In genomic region chr17:64015447-64015846, GRCh38 we compare ENCODE assay signal across 15 cellular contexts. TPM values are rescaled to one million over a fixed set of nuclear protein-coding genes. Genes with fewer than 3 reads are reported as not detected.
A peak's percentile ranks its signal among the peaks of the same experiment; 100 is the strongest.
DNase-seq lines count a peak whose midpoint lies in the region; ATAC-seq, FAIRE-seq and TF ChIP-seq lines count a peak whose summit lies in the region.
"Had no signal": no experiment of that assay in that cellular context is flagged by ENCODE, and none has a peak within 500 bp of the region (broad histone marks: within the 10 kb centered on the region; RNA-seq: fewer than 3 reads in every experiment).

No MANE protein-coding gene starts in this region.

- no peak overlapping the region for H4K8ac ChIP-seq in neuronal stem cell (ENCODE audit: low read depth, low read length)

- H3K27ac Mint-ChIP-seq in activated CD4-positive, alpha-beta T cell treated with anti-CD3 and anti-CD28 coated beads, Interleukin-2, amount 10 ng/mL, durations not matched to agents 24 days and 14 days = peak overlapping the region; percentile 88
- peak overlapping the region; percentile 99 for H3K27ac Mint-ChIP-seq in stimulated activated effector memory CD8-positive, alpha-beta T cell treated with anti-CD3 and anti-CD28 coated beads, Interleukin-12 subunit alpha, Interleukin-12 subunit beta, amount 100 ng/mL, for 72 hours

- no peak overlapping the region for H4K91ac ChIP-seq in neuronal stem cell (ENCODE audit: low read depth, low read length, poor library complexity)

- no peak overlapping the region for H3K9ac ChIP-seq in MM.1S (ENCODE audit: low read length)
- no peak overlapping the region for H3K9ac ChIP-seq in GM12878 (ENCODE audit: control insufficient read depth, insufficient read depth, low read length)
- no peak overlapping the region for H3K9ac ChIP-seq in neuronal stem cell (ENCODE audit: low read depth, low read length, poor library complexity)

- H3K9me3 ChIP-seq in MM.1S (replicated peaks; ENCODE audit: insufficient read depth, low read length) (no peaks in the 10 kb centered on the region), GM12878 (replicated peaks; ENCODE audit: control insufficient read depth, insufficient read depth, low read length) (no peaks in the 10 kb centered on the region), neuronal stem cell (replicated peaks in 1 of 2; ENCODE audit: control insufficient read depth in 2 of 2, insufficient read depth in 1 of 2, low read depth in 1 of 2, low read length in 2 of 2) (no peaks in the 10 kb centered on the region)
- H3K9me3 ChIP-seq: adrenal gland had no signal

- POLR2A ChIA-PET in GM12878 (lab: Charles Lee) = no interaction called here

- no peak overlapping the region for H3K14ac ChIP-seq in neuronal stem cell (ENCODE audit: low read length)

- peaks cover 17% of the 10 kb centered on the region for H3K36me3 Mint-ChIP-seq in activated CD4-positive, alpha-beta T cell treated with anti-CD3 and anti-CD28 coated beads, Interleukin-2, amount 10 ng/mL, durations not matched to agents 24 days and 14 days (ENCODE audit: low read depth)
- H3K36me3 Mint-ChIP-seq in stimulated activated effector memory CD8-positive, alpha-beta T cell treated with anti-CD3 and anti-CD28 coated beads, Interleukin-12 subunit alpha, Interleukin-12 subunit beta, amount 100 ng/mL, for 72 hours = peaks cover 30% of the 10 kb centered on the region

- no peak for TF ChIP-seq RAD21 in GM12878 (IDR thresholded peaks at IDR 0.05; ENCODE audit: insufficient read depth, low read depth, low read length)

- no peak overlapping the region for H2BK12ac ChIP-seq in neuronal stem cell (ENCODE audit: low read length)

- H3K4me2 ChIP-seq in MM.1S (ENCODE audit: low read depth, low read length) = peak overlapping the region; percentile 61
- peak overlapping the region; percentile 49 for H3K4me2 ChIP-seq in GM12878 (ENCODE audit: control insufficient read depth, insufficient read depth)
- H3K4me2 ChIP-seq in neuronal stem cell (ENCODE audit: insufficient read depth, low read length, poor library complexity, severe bottlenecking) = no peak overlapping the region

- WGBS in GM12878 (ENCODE audit: insufficient coverage, insufficient replicate concordance, low lambda C conversion rate, missing lambda C conversion rate) = 94% methylated on average over 6 of the region's 6 CpGs
- WGBS in neuronal stem cell (ENCODE audit: extremely low coverage in 2 of 2, insufficient read length in 2 of 2, insufficient replicate concordance in 1 of 2), 2 donors = no CpG with 5 or more reads among the region's 6 CpGs

- H3K4me3 Mint-ChIP-seq in activated CD4-positive, alpha-beta T cell treated with anti-CD3 and anti-CD28 coated beads, Interleukin-2, amount 10 ng/mL, durations not matched to agents 24 days and 14 days = peak overlapping the region; percentile 79
- H3K4me3 Mint-ChIP-seq in stimulated activated effector memory CD8-positive, alpha-beta T cell treated with anti-CD3 and anti-CD28 coated beads, Interleukin-12 subunit alpha, Interleukin-12 subunit beta, amount 100 ng/mL, for 72 hours = peak overlapping the region; percentile 90

- ATAC-seq in GM12878 (no peak), HG03045 (IDR thresholded peaks at IDR 0.05; ENCODE audit: unreplicated experiment) (no peak)
- no peak for ATAC-seq in stimulated activated effector memory CD8-positive, alpha-beta T cell treated with anti-CD3 and anti-CD28 coated beads, Interleukin-12 subunit alpha, Interleukin-12 subunit beta, amount 100 ng/mL, for 72 hours

- no peak overlapping the region for H3K18ac ChIP-seq in neuronal stem cell (ENCODE audit: low read length)

- H3K27me3 ChIP-seq in MM.1S (replicated peaks; ENCODE audit: insufficient read depth, low read length) (no peaks in the 10 kb centered on the region), GM12878 (replicated peaks in 1 of 2; ENCODE audit: control insufficient read depth in 2 of 2, insufficient read depth in 2 of 2, low read length in 1 of 2) (no peaks in the 10 kb centered on the region), neuronal stem cell (ENCODE audit: control insufficient read depth in 3 of 3, insufficient read depth in 3 of 3, low read depth in 1 of 3, low read length in 3 of 3) (peaks cover 0 to 7% (median 0%) of the 10 kb centered on the region in 3 experiments)
- H3K27me3 ChIP-seq: adrenal gland had no signal

- peaks cover 41% of the 10 kb centered on the region for H3K4me1 Mint-ChIP-seq in activated CD4-positive, alpha-beta T cell treated with anti-CD3 and anti-CD28 coated beads, Interleukin-2, amount 10 ng/mL, durations not matched to agents 24 days and 14 days
- H3K4me1 Mint-ChIP-seq in stimulated activated effector memory CD8-positive, alpha-beta T cell treated with anti-CD3 and anti-CD28 coated beads, Interleukin-12 subunit alpha, Interleukin-12 subunit beta, amount 100 ng/mL, for 72 hours = peaks cover 39% of the 10 kb centered on the region

- SMC1A ChIA-PET in GM12878 (lab: Charles Lee; ENCODE audit: uncharacterized antibody, unreplicated experiment) = no interaction called here

- H2AFZ ChIP-seq in MM.1S (ENCODE audit: low read length) = no peak overlapping the region
- no peak overlapping the region for H2AFZ ChIP-seq in GM12878 (ENCODE audit: control insufficient read depth, low read depth, low read length)
- no peak overlapping the region for H2AFZ ChIP-seq in neuronal stem cell (ENCODE audit: low read length)

- H3K79me2 ChIP-seq in MM.1S (ENCODE audit: low read length) = peaks cover 81% of the 10 kb centered on the region
- peaks cover 66% of the 10 kb centered on the region for H3K79me2 ChIP-seq in GM12878 (ENCODE audit: control insufficient read depth, insufficient read depth, low read length)

- in situ Hi-C loops in GM12878 (cut with MboI) = no loop called here

- no peak overlapping the region for H2BK15ac ChIP-seq in neuronal stem cell (ENCODE audit: low read length)

- TF ChIP-seq CTCF in MM.1S (IDR thresholded peaks at IDR 0.05; ENCODE audit: low read length) = no peak
- TF ChIP-seq CTCF in GM12878 (IDR thresholded peaks at IDR 0.05 in 2 of 3, conservative IDR thresholded peaks at IDR 0.05 in 1 of 3; ENCODE audit: control insufficient read depth in 2 of 3, extremely low read depth in 1 of 3, insufficient read depth in 1 of 3, low read depth in 3 of 3, low read length in 3 of 3) = no peak

- H2AK5ac ChIP-seq in neuronal stem cell (ENCODE audit: low read depth, low read length) = no peak overlapping the region

- H3K4ac ChIP-seq in neuronal stem cell (ENCODE audit: low read length) = no peak overlapping the region

- TF ChIP-seq EP300 in GM12878 (IDR thresholded peaks at IDR 0.05; ENCODE audit: borderline replicate concordance in 1 of 2, control insufficient read depth in 1 of 2, low read depth in 2 of 2, low read length in 2 of 2) = no peak

- H3K27ac ChIP-seq in MM.1S (ENCODE audit: low read length) = no peak overlapping the region; the same call in 1 of the 2 replicates
- peak overlapping the region; percentile 40 for H3K27ac ChIP-seq in GM12878 (ENCODE audit: control insufficient read depth, insufficient read depth)
- H3K27ac ChIP-seq in neuronal stem cell (replicated peaks; ENCODE audit: low read length) = no peak overlapping the region
- H3K27ac ChIP-seq: SK-N-MC had no signal

- intact Hi-C loops in activated CD4-positive, alpha-beta T cell treated with anti-CD3 and anti-CD28 coated beads, Interleukin-2, amount 10 ng/mL, durations not matched to agents 24 days and 14 days (cut with micrococcal nuclease) = no loop called here
- intact Hi-C loops in GM12878 (cut with micrococcal nuclease; ENCODE audit: unreplicated experiment) = loop anchor here (5.0 kb wide), 1 partner anchor 63 kb away; no protein-coding TSS in a partner anchor

- no peaks in the 10 kb centered on the region for H3K9me2 ChIP-seq in MM.1S (replicated peaks; ENCODE audit: insufficient read depth, low read length)

- FAIRE-seq in GM12878 (lab: Jason Lieb, UNC) = no peak
- FAIRE-seq: A204.1, colon had no signal

- BruUV-seq in GM12878 (replicated peaks; lab: Mats Ljungman, UMichigan) = no TSS peak

- CTCF ChIA-PET in GM12878 (lab: Yijun Ruan, JAX) = no interaction called here

- TF ChIP-seq POLR2A in GM12878 (IDR thresholded peaks at IDR 0.05; ENCODE audit: low read depth, low read length) = no peak

- H3K4me3 ChIP-seq in MM.1S (ENCODE audit: low read length) (no peak overlapping the region), GM12878 (peak overlapping the region; percentile 55), neuronal stem cell (ENCODE audit: low read length in 2 of 2) (no peak overlapping the region)
- H3K4me3 ChIP-seq: adrenal gland had no signal

- no peak overlapping the region for H3K23ac ChIP-seq in neuronal stem cell (ENCODE audit: low read depth, low read length, poor library complexity)

- H4K20me1 ChIP-seq in MM.1S (ENCODE audit: insufficient read depth, low read length) (no peaks in the 10 kb centered on the region), GM12878 (ENCODE audit: control insufficient read depth, insufficient read depth) (no peaks in the 10 kb centered on the region)

- DNase-seq in activated CD4-positive, alpha-beta T cell treated with anti-CD3 and anti-CD28 coated beads, Interleukin-2, amount 10 ng/mL, durations not matched to agents 24 days and 14 days = no peak
- DNase-seq in activated CD4-positive, alpha-beta T cell treated with anti-CD3 and anti-CD28 coated beads, Interleukin-2, amount 50 U/mL, for 1 hour = no peak
- no peak for DNase-seq in MM.1S
- no peak for DNase-seq in GM12878 (ENCODE audit: low read depth, low spot score)
- DNase-seq in stimulated activated effector memory CD8-positive, alpha-beta T cell treated with anti-CD3 and anti-CD28 coated beads, Interleukin-12 subunit alpha, Interleukin-12 subunit beta, amount 100 ng/mL, for 72 hours (ENCODE audit: low spot score in 2 of 2) = no peak
- DNase-seq in AG08396 (ENCODE audit: low spot score) = no peak
- no peak for DNase-seq in neuronal stem cell (ENCODE audit: low spot score)
- DNase-seq: Calu3, occipital lobe, substantia nigra had no signal

- H3K27me3 Mint-ChIP-seq in activated CD4-positive, alpha-beta T cell treated with anti-CD3 and anti-CD28 coated beads, Interleukin-2, amount 10 ng/mL, durations not matched to agents 24 days and 14 days = no peaks in the 10 kb centered on the region

- H3K79me1 ChIP-seq in neuronal stem cell (ENCODE audit: low read depth, low read length) = no peaks in the 10 kb centered on the region

- H3K36me3 ChIP-seq in MM.1S (replicated peaks; ENCODE audit: insufficient read depth, low read length) (no peaks in the 10 kb centered on the region), GM12878 (ENCODE audit: control insufficient read depth in 2 of 2, insufficient read depth in 2 of 2, low read length in 1 of 2) (no peaks in the 10 kb centered on the region), neuronal stem cell (replicated peaks in 1 of 2; ENCODE audit: control insufficient read depth in 2 of 2, insufficient read depth in 2 of 2, low read length in 2 of 2) (no peaks in the 10 kb centered on the region)
- H3K36me3 ChIP-seq: adrenal gland had no signal

- H3F3A ChIP-seq in MM.1S (ENCODE audit: insufficient read depth, low read length) = peaks cover 27% of the 10 kb centered on the region

- no peak overlapping the region for H2BK5ac ChIP-seq in neuronal stem cell (ENCODE audit: low read length)

- RAD21 ChIA-PET in GM12878 (lab: Charles Lee; ENCODE audit: unreplicated experiment) = no interaction called here

- H3K9me3 Mint-ChIP-seq in activated CD4-positive, alpha-beta T cell treated with anti-CD3 and anti-CD28 coated beads, Interleukin-2, amount 10 ng/mL, durations not matched to agents 24 days and 14 days = no peaks in the 10 kb centered on the region
- no peaks in the 10 kb centered on the region for H3K9me3 Mint-ChIP-seq in stimulated activated effector memory CD8-positive, alpha-beta T cell treated with anti-CD3 and anti-CD28 coated beads, Interleukin-12 subunit alpha, Interleukin-12 subunit beta, amount 100 ng/mL, for 72 hours

- no peak overlapping the region for H2BK120ac ChIP-seq in neuronal stem cell (ENCODE audit: low read depth, low read length)

- H3K4me1 ChIP-seq in MM.1S (ENCODE audit: low read length) = peaks cover 20% of the 10 kb centered on the region
- peaks cover 4% of the 10 kb centered on the region for H3K4me1 ChIP-seq in GM12878 (ENCODE audit: control insufficient read depth, insufficient read depth, low read length)
- H3K4me1 ChIP-seq in neuronal stem cell (ENCODE audit: control insufficient read depth in 2 of 2, insufficient read depth in 1 of 2, low read depth in 1 of 2, low read length in 2 of 2) = peaks cover 0 to 2% of the 10 kb centered on the region in 2 donors

RNA-seq across cellular contexts. Expression of gene ICAM2, which starts 5.0 kb away (rescaled TPM):
- total RNA-seq in activated CD4-positive, alpha-beta T cell treated with anti-CD3 and anti-CD28 coated beads, Interleukin-2, amount 10 ng/mL, durations not matched to agents 24 days and 14 days = 62.2 TPM in 2 replicates
- 74.8 and 80.2 TPM in 2 replicates for total RNA-seq in GM12878 (2013; cell fraction: nucleolus; rRNA removed)
- 60.7 and 62.8 TPM in 2 replicates for total RNA-seq in GM12878 (2014; rRNA removed)
- total RNA-seq in GM12878 (2014; rRNA removed; fragmentation: Illumina TruSeq; extraction: Trizol) = 39.2 and 40.8 TPM in 2 replicates
- 37.4 and 42.7 TPM in 2 replicates for total RNA-seq in GM12878 (2021)
- polyA plus RNA-seq in GM12878 (2011; ENCODE audit: low read depth) = 31.8 TPM
- polyA plus RNA-seq in GM12878 (2011; rRNA removed) = 53.7 and 108 TPM in 2 replicates
- polyA plus RNA-seq in GM12878 (2011; cell fraction: cytosol; rRNA removed) = 170 and 179 TPM in 2 replicates
- polyA plus RNA-seq in GM12878 (2011; cell fraction: nucleus; rRNA removed) = 67.6 and 85.3 TPM in 2 replicates
- polyA plus RNA-seq in GM12878 (2012) = 38.9 and 53.9 TPM in 2 replicates
- polyA plus RNA-seq in GM12878 (2014; fragmentation: Illumina TruSeq; extraction: Trizol) = 34.5 and 55.5 TPM in 2 replicates
- 10 to 100 TPM; 23.6 to 27.7 TPM for polyA plus RNA-seq in GM12878 (2014; fragmentation: Nextera tagmentation; extraction: Ambion mirVana)
- 61.4 and 66.7 TPM in 2 replicates for polyA plus RNA-seq in GM12878 (2014; rRNA removed)
- polyA plus RNA-seq in GM12878 (2016; fragmentation: Nextera tagmentation; extraction: Ambion mirVana) = 10 to 100 TPM; 69.8 to 70.2 TPM
- 109 and 137 TPM in 2 replicates for polyA minus RNA-seq in GM12878 (2011; rRNA and poly(A)+ RNA removed)
- 37.4 and 38.6 TPM in 2 replicates for polyA minus RNA-seq in GM12878 (2011; cell fraction: cytosol; rRNA and poly(A)+ RNA removed)
- 14.5 and 23.2 TPM in 2 replicates for polyA minus RNA-seq in GM12878 (2011; cell fraction: nucleus; rRNA and poly(A)+ RNA removed)
- polyA plus RNA-seq in neuronal stem cell (2013, experiment 1 of 2) = 0.10 TPM
- not detected for polyA plus RNA-seq in neuronal stem cell (2013, experiment 2 of 2)

RNA-seq across cellular contexts. Expression of gene PRR29, which starts 17.3 kb away (rescaled TPM):
- total RNA-seq in activated CD4-positive, alpha-beta T cell treated with anti-CD3 and anti-CD28 coated beads, Interleukin-2, amount 10 ng/mL, durations not matched to agents 24 days and 14 days = 0.12 and 0.47 TPM in 2 replicates
- total RNA-seq in GM12878 (2013; cell fraction: nucleolus; rRNA removed) = not detected in 2 replicates
- total RNA-seq in GM12878 (2014; rRNA removed) (0.22 TPM in 1 of 2 replicates, not detected in the other), GM12878 (2014; rRNA removed; fragmentation: Illumina TruSeq; extraction: Trizol) (not detected in 2 replicates), GM12878 (2021) (0.26 TPM in 1 of 2 replicates, not detected in the other)
- polyA plus RNA-seq in GM12878 (2011; ENCODE audit: low read depth) = 0.54 TPM
- polyA plus RNA-seq in GM12878 (2011; rRNA removed) (0.04 and 0.18 TPM in 2 replicates), GM12878 (2014; fragmentation: Illumina TruSeq; extraction: Trizol) (0.01 TPM in 1 of 2 replicates, not detected in the other), GM12878 (2014; fragmentation: Nextera tagmentation; extraction: Ambion mirVana) (under 1 TPM; 0.06 to 0.15 TPM), GM12878 (2014; rRNA removed) (0.08 TPM in 1 of 2 replicates, not detected in the other), GM12878 (2016; fragmentation: Nextera tagmentation; extraction: Ambion mirVana) (1 to 10 TPM; 1.7 to 2.4 TPM)
- polyA plus RNA-seq in GM12878 (2011; cell fraction: cytosol; rRNA removed) = 0.12 and 0.37 TPM in 2 replicates
- 1.1 and 1.5 TPM in 2 replicates for polyA plus RNA-seq in GM12878 (2011; cell fraction: nucleus; rRNA removed)
- polyA plus RNA-seq in GM12878 (2012) = 0.86 and 1.4 TPM in 2 replicates
- 0.15 TPM in 1 of 2 replicates, not detected in the other for polyA minus RNA-seq in GM12878 (2011; rRNA and poly(A)+ RNA removed)
- polyA minus RNA-seq in GM12878 (2011; cell fraction: cytosol; rRNA and poly(A)+ RNA removed) = not detected in 2 replicates
- polyA minus RNA-seq in GM12878 (2011; cell fraction: nucleus; rRNA and poly(A)+ RNA removed) = 0.10 and 0.12 TPM in 2 replicates
- 0.43 TPM for polyA plus RNA-seq in neuronal stem cell (2013, experiment 1 of 2)
- 0.57 TPM for polyA plus RNA-seq in neuronal stem cell (2013, experiment 2 of 2)

RNA-seq across cellular contexts. Expression of gene SCN4A, which starts 42.7 kb away (rescaled TPM):
- 0.05 and 0.40 TPM in 2 replicates for total RNA-seq in activated CD4-positive, alpha-beta T cell treated with anti-CD3 and anti-CD28 coated beads, Interleukin-2, amount 10 ng/mL, durations not matched to agents 24 days and 14 days
- total RNA-seq in GM12878 (2013; cell fraction: nucleolus; rRNA removed) = 0.17 and 0.25 TPM in 2 replicates
- 0.05 and 0.06 TPM in 2 replicates for total RNA-seq in GM12878 (2014; rRNA removed)
- under 0.01 and 0.14 TPM in 2 replicates for total RNA-seq in GM12878 (2014; rRNA removed; fragmentation: Illumina TruSeq; extraction: Trizol)
- total RNA-seq in GM12878 (2021) = 0.03 and 0.08 TPM in 2 replicates
- polyA plus RNA-seq in GM12878 (2011; ENCODE audit: low read depth) = 0.05 TPM
- 0.12 and 0.15 TPM in 2 replicates for polyA plus RNA-seq in GM12878 (2011; rRNA removed)
- 0.20 and 0.22 TPM in 2 replicates for polyA plus RNA-seq in GM12878 (2011; cell fraction: cytosol; rRNA removed)
- 0.56 and 0.69 TPM in 2 replicates for polyA plus RNA-seq in GM12878 (2011; cell fraction: nucleus; rRNA removed)
- 0.12 and 0.13 TPM in 2 replicates for polyA plus RNA-seq in GM12878 (2012)
- 0.06 and 0.11 TPM in 2 replicates for polyA plus RNA-seq in GM12878 (2014; fragmentation: Illumina TruSeq; extraction: Trizol)
- not detected for polyA plus RNA-seq in GM12878 (2014; fragmentation: Nextera tagmentation; extraction: Ambion mirVana)
- 0.05 and 0.08 TPM in 2 replicates for polyA plus RNA-seq in GM12878 (2014; rRNA removed)
- polyA plus RNA-seq in GM12878 (2016; fragmentation: Nextera tagmentation; extraction: Ambion mirVana) = not detected
- 0.66 and 0.77 TPM in 2 replicates for polyA minus RNA-seq in GM12878 (2011; rRNA and poly(A)+ RNA removed)
- 0.53 TPM in 1 of 2 replicates, not detected in the other for polyA minus RNA-seq in GM12878 (2011; cell fraction: cytosol; rRNA and poly(A)+ RNA removed)
- polyA minus RNA-seq in GM12878 (2011; cell fraction: nucleus; rRNA and poly(A)+ RNA removed) = 0.38 and 0.60 TPM in 2 replicates
- 3.9 TPM for polyA plus RNA-seq in neuronal stem cell (2013, experiment 1 of 2)
- 3.8 TPM for polyA plus RNA-seq in neuronal stem cell (2013, experiment 2 of 2)
- total RNA-seq: Calu3, occipital lobe had no signal
